In the genomic region with DNA sequence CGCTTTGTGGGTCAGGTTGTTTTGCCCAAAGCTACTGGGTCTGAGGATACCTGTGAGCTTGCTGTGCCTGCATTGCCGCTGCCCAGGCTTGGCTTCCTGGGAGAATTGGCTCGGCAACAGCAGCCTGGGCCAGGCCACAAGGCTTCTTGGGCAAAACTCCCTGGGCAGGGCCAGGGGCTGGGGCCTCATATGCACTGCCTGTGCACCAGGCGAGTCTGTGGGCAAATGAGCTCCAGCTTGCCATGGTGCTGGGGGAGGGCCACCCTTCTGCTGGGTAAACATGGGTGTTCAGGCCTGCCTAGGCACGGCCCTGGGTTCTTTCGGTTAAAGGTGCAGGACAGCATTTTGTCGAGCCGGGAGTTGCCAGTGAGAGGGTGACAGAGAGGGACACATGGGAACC, we compare ENCODE assay signal across 19 cellular contexts. TPM values are rescaled to one million over a fixed set of nuclear protein-coding genes. Genes with fewer than 3 reads are reported as not detected.
A peak's percentile ranks its signal among the peaks of the same experiment; 100 is the strongest.
DNase-seq lines count a peak whose midpoint lies in the region; ATAC-seq, FAIRE-seq and TF ChIP-seq lines count a peak whose summit lies in the region.
"Had no signal": no experiment of that assay in that cellular context is flagged by ENCODE, and none has a peak within 500 bp of the region (broad histone marks: within the 10 kb centered on the region; RNA-seq: fewer than 3 reads in every experiment).

No MANE protein-coding gene starts in this region.

- H3K27ac ChIP-seq in heart left ventricle (peak overlapping the region in 11 of 12 donors; percentile 20 to 98 (median 60)), esophagus squamous epithelium (peak overlapping the region; percentile 63 to 98 (median 70)), pancreas (peak overlapping the region; percentile 5 to 63 (median 48)), vagina (peak overlapping the region; percentile 40), testis (no peak overlapping the region)
- H3K27ac ChIP-seq: brain microvascular endothelial cell had no signal

- WGBS in heart left ventricle, 4 donors = 53 to 65% (median 59%) methylated on average over 8 of the region's 8 CpGs
- no CpG with 5 or more reads among the region's 8 CpGs for WGBS in esophagus squamous epithelium, 2 donors
- 13 to 23% methylated on average over 8 of the region's 8 CpGs for WGBS in pancreas, 2 donors
- WGBS in testis, 2 donors = 88 to 93% methylated on average over 5 to 8 of the region's 8 CpGs

- peak in 1 of 5 donors; percentile 52 for DNase-seq in heart left ventricle
- DNase-seq in Right ventricle myocardium inferior (ENCODE audit: missing footprints) = no peak
- DNase-seq in esophagus squamous epithelium (lab: John Stamatoyannopoulos, UW) = no peak
- peak in 5 of 6 donors; percentile 70 to 91 (median 80) for DNase-seq in pancreas
- DNase-seq in vagina (ENCODE audit: extremely low spot score in 2 of 2) = no peak
- DNase-seq in activated T-cell treated with anti-CD3 and anti-CD28 coated beads, Interleukin-2, amount 50 U/mL, for 48 hours = no peak
- no peak for DNase-seq in HPDE6-E6E7 (ENCODE audit: extremely low spot score)
- DNase-seq in testis = no peak
- DNase-seq: activated naive CD4-positive, alpha-beta T cell treated with Interleukin-2 at 50 U/mL for 16 hours; brain microvascular endothelial cell; effector memory CD4-positive, alpha-beta T cell; GOT3; naive thymus-derived CD4-positive, alpha-beta T cell; NCI-H2081 treated with DMSO at 0.1 percent for 48 hours; stimulated activated CD4-positive, alpha-beta T cell treated with anti-CD3 and anti-CD28 coated beads, Interleukin-4, amount 100 ng/mL, for 24 hours had no signal

- H3K36me3 ChIP-seq in heart left ventricle = no peaks in the 10 kb centered on the region
- H3K36me3 ChIP-seq in esophagus squamous epithelium = no peaks in the 10 kb centered on the region
- H3K36me3 ChIP-seq in pancreas = no peaks in the 10 kb centered on the region
- no peaks in the 10 kb centered on the region for H3K36me3 ChIP-seq in vagina
- H3K36me3 ChIP-seq in testis (ENCODE audit: low read depth, missing control alignments) = no peaks in the 10 kb centered on the region
- H3K36me3 ChIP-seq: brain microvascular endothelial cell had no signal

- TF ChIP-seq CTCF in heart left ventricle (IDR thresholded peaks at IDR 0.05) (no peak), esophagus squamous epithelium (IDR thresholded peaks at IDR 0.05) (no peak), pancreas (IDR thresholded peaks at IDR 0.05) (no peak), vagina (IDR thresholded peaks at IDR 0.05) (no peak), testis (IDR thresholded peaks at IDR 0.05) (no peak)

- TF ChIP-seq POLR2A in heart left ventricle (IDR thresholded peaks at IDR 0.05) (no peak), esophagus squamous epithelium (IDR thresholded peaks at IDR 0.05) (no peak), vagina (IDR thresholded peaks at IDR 0.05) (no peak), testis (IDR thresholded peaks at IDR 0.05) (no peak)

- ATAC-seq in heart left ventricle = no peak
- no peak for ATAC-seq in Right ventricle myocardium inferior
- peak; percentile 58 to 84 (median 72) for ATAC-seq in pancreas
- ATAC-seq: naive thymus-derived CD4-positive, alpha-beta T cell; stimulated activated effector memory CD8-positive, alpha-beta T cell treated with anti-CD3 and anti-CD28 coated beads, Interleukin-12 subunit alpha, Interleukin-12 subunit beta, amount 100 ng/mL, for 72 hours had no signal

- H3K9me3 ChIP-seq in heart left ventricle (no peaks in the 10 kb centered on the region), esophagus squamous epithelium (no peaks in the 10 kb centered on the region), pancreas (no peaks in the 10 kb centered on the region), vagina (no peaks in the 10 kb centered on the region), testis (no peaks in the 10 kb centered on the region)

- H3K4me3 ChIP-seq in heart left ventricle = no peak overlapping the region
- H3K4me3 ChIP-seq in esophagus squamous epithelium = peak overlapping the region in 2 of 4 donors; percentile 4 to 39
- no peak overlapping the region for H3K4me3 ChIP-seq in pancreas
- no peak overlapping the region for H3K4me3 ChIP-seq in vagina
- H3K4me3 ChIP-seq in testis = no peak overlapping the region

- H3K4me1 ChIP-seq in heart left ventricle (peaks cover 8 to 100% (median 94%) of the 10 kb centered on the region in 12 donors), esophagus squamous epithelium (peaks cover 60 to 100% (median 67%) of the 10 kb centered on the region in 3 donors), pancreas (peaks cover 40 to 55% (median 40%) of the 10 kb centered on the region in 3 donors), vagina (peaks cover 100% of the 10 kb centered on the region), testis (peaks cover 29% of the 10 kb centered on the region)

- FAIRE-seq in pancreas (lab: Jason Lieb, UNC) = no peak
- FAIRE-seq: frontal cortex, GM18507, islet of Langerhans had no signal

- H3K27me3 ChIP-seq in heart left ventricle (no peaks in the 10 kb centered on the region), esophagus squamous epithelium (no peaks in the 10 kb centered on the region), pancreas (no peaks in the 10 kb centered on the region), vagina (no peaks in the 10 kb centered on the region), testis (no peaks in the 10 kb centered on the region)
- H3K27me3 ChIP-seq: brain microvascular endothelial cell had no signal

- intact Hi-C loops in heart left ventricle (cut with DNase I) (loop anchor here in 1 of 10 donors (10.0 kb wide), 1 partner anchor 47 kb away; no protein-coding TSS in a partner anchor), Right ventricle myocardium inferior (cut with DNase I) (no loop called here), esophagus squamous epithelium (cut with DNase I) (no loop called here), pancreas (cut with DNase I) (no loop called here), vagina (cut with DNase I) (no loop called here), testis (cut with DNase I; ENCODE audit: low total_unique reads) (no loop called here)

RNA-seq across cellular contexts. Expression of gene ZMIZ1, which starts 19.4 kb away (rescaled TPM):
- 10 to 100 TPM; 39.8 to 75.4 (median 50.5) TPM for total RNA-seq in heart left ventricle
- polyA plus RNA-seq in heart left ventricle = 10 to 100 TPM; 19.7 to 45.7 TPM
- 48.8 TPM for total RNA-seq in Right ventricle myocardium inferior
- total RNA-seq in esophagus squamous epithelium = 10 to 100 TPM; 28.2 to 79.5 (median 40.4) TPM
- 10 to 100 TPM; 21.3 to 45.0 (median 23.5) TPM for total RNA-seq in pancreas
- 10 to 100 TPM; 14.5 to 20.8 TPM for polyA plus RNA-seq in pancreas
- total RNA-seq in vagina = 61.4 TPM
- total RNA-seq in testis = 10 to 100 TPM; 18.8 to 22.0 TPM
- 15.2 TPM for polyA plus RNA-seq in testis (ENCODE audit: insufficient read depth, low read depth, low replicate concordance)

Comparison
In these comparisons a context has a peak if more than half of its experiments do, and no peak if none do; other contexts are left out.
1. ATAC-seq: peak in pancreas (4 of 4); none in heart left ventricle (0 of 4) and Right ventricle myocardium inferior (single experiment).
2. DNase-seq: peak in pancreas (5 of 6); none in Right ventricle myocardium inferior (single experiment), esophagus squamous epithelium (single experiment), vagina (0 of 2), activated T-cell treated with anti-CD3 and anti-CD28 coated beads, Interleukin-2, amount 50 U/mL, for 48 hours (0 of 2), HPDE6-E6E7 (single experiment) and testis (single experiment).
3. H3K27ac ChIP-seq: peak in heart left ventricle (11 of 12), esophagus squamous epithelium (4 of 4), pancreas (4 of 4) and vagina (single experiment); none in testis (0 of 2).